15 cellular contexts compared by ENCODE assay signal in the genomic region with DNA sequence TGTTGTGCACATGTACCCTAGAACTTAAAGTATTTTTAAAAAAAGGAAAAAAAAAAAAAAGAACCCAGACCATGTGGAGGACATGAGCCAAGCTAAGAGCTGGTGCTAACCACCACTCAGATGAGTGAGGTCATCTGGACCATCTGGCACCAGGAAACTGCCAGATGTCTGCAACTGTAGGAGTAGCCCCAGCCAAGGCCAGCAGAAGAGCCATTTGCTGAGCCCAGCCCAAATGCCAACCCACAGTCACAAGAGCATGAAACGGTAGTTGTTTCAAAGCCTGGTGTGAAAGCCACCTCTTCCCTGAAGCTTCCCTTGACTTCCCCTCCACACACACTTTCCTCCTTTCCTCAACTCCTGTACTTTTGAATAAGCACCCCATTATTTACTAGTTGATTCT.
A peak's percentile ranks its signal among the peaks of the same experiment; 100 is the strongest.
DNase-seq lines count a peak whose midpoint lies in the region; ATAC-seq and TF ChIP-seq lines count a peak whose summit lies in the region.
"Had no signal": no experiment of that assay in that cellular context is flagged by ENCODE, and none has a peak within 500 bp of the region (broad histone marks: within the 10 kb centered on the region; RNA-seq: fewer than 3 reads in every experiment).

No MANE protein-coding gene starts in this region.

- H2BK120ac ChIP-seq in neuronal stem cell (ENCODE audit: low read depth, low read length), result no peak overlapping the region

- no peak overlapping the region for H3K18ac ChIP-seq in neuronal stem cell (ENCODE audit: low read length)

- no peak for TF ChIP-seq POLR2A in spleen (IDR thresholded peaks at IDR 0.05)

- no peak for ATAC-seq in HG02840 (IDR thresholded peaks at IDR 0.05; ENCODE audit: low FRiP score, unreplicated experiment)
- ATAC-seq in GM18870 (IDR thresholded peaks at IDR 0.05; ENCODE audit: unreplicated experiment), result no peak
- ATAC-seq: CD8-positive, alpha-beta T cell had no signal

- intact Hi-C loops in spleen (cut with DNase I; ENCODE audit: low total_unique reads) (loop anchor here (10.0 kb wide), 1 partner anchor 292 kb away; no protein-coding TSS in a partner anchor), posterior vena cava (cut with DNase I) (no loop called here)

- peak overlapping the region; percentile 20 for H2BK5ac ChIP-seq in neuronal stem cell (ENCODE audit: low read length)

- TF ChIP-seq CTCF in spleen (IDR thresholded peaks at IDR 0.05 in 8 of 11, conservative IDR thresholded peaks at IDR 0.05 in 3 of 11), result no peak

- H2AK5ac ChIP-seq in neuronal stem cell (ENCODE audit: low read depth, low read length), result no peak overlapping the region

- H3K4me3 ChIP-seq in neuronal stem cell (ENCODE audit: low read length in 2 of 2) (no peak overlapping the region), spleen (no peak overlapping the region)
- H3K4me3 ChIP-seq: BLaER1 had no signal

- no peak overlapping the region for H2AFZ ChIP-seq in neuronal stem cell (ENCODE audit: low read length)

- H3K9ac ChIP-seq in neuronal stem cell (ENCODE audit: low read depth, low read length, poor library complexity), result no peak overlapping the region
- H3K9ac ChIP-seq: BLaER1 had no signal

- H3K14ac ChIP-seq in neuronal stem cell (ENCODE audit: low read length), result no peak overlapping the region

- H3K27ac ChIP-seq in neuronal stem cell (replicated peaks; ENCODE audit: low read length), result no peak overlapping the region
- no peak overlapping the region for H3K27ac ChIP-seq in spleen
- H3K27ac ChIP-seq: BLaER1 had no signal

- H2BK15ac ChIP-seq in neuronal stem cell (ENCODE audit: low read length), result no peak overlapping the region

- H3K27me3 ChIP-seq in neuronal stem cell (ENCODE audit: control insufficient read depth in 3 of 3, insufficient read depth in 3 of 3, low read depth in 1 of 3, low read length in 3 of 3) (no peaks in the 10 kb centered on the region), spleen (replicated peaks in 1 of 7) (peaks cover 0 to 18% (median 0%) of the 10 kb centered on the region in 7 donors)
- H3K27me3 ChIP-seq: BLaER1 had no signal

- H3K9me3 ChIP-seq in neuronal stem cell (replicated peaks in 1 of 2; ENCODE audit: control insufficient read depth in 2 of 2, insufficient read depth in 1 of 2, low read depth in 1 of 2, low read length in 2 of 2), result peaks cover 0 to 2% of the 10 kb centered on the region in 2 donors
- H3K9me3 ChIP-seq in spleen, result peaks cover 0 to 34% (median 11%) of the 10 kb centered on the region in 8 donors

- H3K79me1 ChIP-seq in neuronal stem cell (ENCODE audit: low read depth, low read length), result peaks cover under 1% of the 10 kb centered on the region

- DNase-seq in NCI-H2171 treated with DMSO at 0.1 percent for 48 hours (lab: John Stamatoyannopoulos, UW) (peak; percentile 31), NCI-H2171 (lab: John Stamatoyannopoulos, UW) (no peak), RPMI8226 (peak; percentile 31), neuronal stem cell (ENCODE audit: low spot score) (no peak), spleen (peak; percentile 45), posterior vena cava (ENCODE audit: low spot score) (no peak)
- DNase-seq: 8988T; Calu3; CD8-positive, alpha-beta T cell; DMS79; GDM1; H9 had no signal

- no peak overlapping the region for H2BK12ac ChIP-seq in neuronal stem cell (ENCODE audit: low read length)

- no peak overlapping the region for H3K4me2 ChIP-seq in neuronal stem cell (ENCODE audit: insufficient read depth, low read length, poor library complexity, severe bottlenecking)
- H3K4me2 ChIP-seq: BLaER1 had no signal

- H3K4ac ChIP-seq in neuronal stem cell (ENCODE audit: low read length), result no peak overlapping the region

- no peak overlapping the region for H4K8ac ChIP-seq in neuronal stem cell (ENCODE audit: low read depth, low read length)

- no peak overlapping the region for H4K91ac ChIP-seq in neuronal stem cell (ENCODE audit: low read depth, low read length, poor library complexity)

- no peaks in the 10 kb centered on the region for H3K4me1 ChIP-seq in neuronal stem cell (ENCODE audit: control insufficient read depth in 2 of 2, insufficient read depth in 1 of 2, low read depth in 1 of 2, low read length in 2 of 2)
- H3K4me1 ChIP-seq in spleen, result peaks cover 0 to 10% (median 8%) of the 10 kb centered on the region in 6 donors
- H3K4me1 ChIP-seq: BLaER1 had no signal

- H3K23ac ChIP-seq in neuronal stem cell (ENCODE audit: low read depth, low read length, poor library complexity), result no peak overlapping the region

- H3K36me3 ChIP-seq in neuronal stem cell (replicated peaks in 1 of 2; ENCODE audit: control insufficient read depth in 2 of 2, insufficient read depth in 2 of 2, low read length in 2 of 2) (no peaks in the 10 kb centered on the region), spleen (no peaks in the 10 kb centered on the region)
- H3K36me3 ChIP-seq: BLaER1 had no signal

- WGBS in neuronal stem cell (ENCODE audit: extremely low coverage in 2 of 2, insufficient read length in 2 of 2, insufficient replicate concordance in 1 of 2), 2 donors, result no CpG with 5 or more reads among the region's 1 CpG
- WGBS in spleen, 5 donors, result 86 to 96% (median 93%) methylated on average over 1 of the region's 1 CpG

Comparison
In these comparisons a context has a peak if more than half of its experiments do, and no peak if none do; other contexts are left out.
1. DNase-seq: peak in NCI-H2171 treated with DMSO at 0.1 percent for 48 hours (single experiment), RPMI8226 (single experiment) and spleen (single experiment); none in NCI-H2171 (single experiment), neuronal stem cell (single experiment) and posterior vena cava (single experiment).